In the genomic region with DNA sequence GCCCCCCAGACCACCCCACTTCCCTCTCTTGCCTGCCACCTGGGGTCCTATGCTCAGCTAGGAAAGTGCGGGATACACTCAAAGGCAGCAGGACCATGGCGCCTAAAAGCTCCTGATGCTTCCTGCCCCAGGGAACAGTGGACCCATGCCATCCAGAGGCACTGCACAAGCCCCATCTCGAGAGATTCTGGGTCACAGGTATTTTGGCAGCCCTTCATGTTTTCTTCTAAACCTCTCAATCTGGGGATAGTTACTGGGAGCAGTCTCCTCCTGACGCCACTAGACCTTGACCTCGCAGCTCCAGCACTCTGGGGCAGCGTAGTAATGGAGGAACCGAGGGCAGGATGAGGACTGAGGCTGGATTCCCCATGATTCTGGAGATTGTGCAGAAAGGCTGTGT, we compare ENCODE assay signal across 2 cellular contexts.
TF ChIP-seq lines count a peak whose summit lies in the region.

No MANE protein-coding gene starts in this region.

TF ChIP-seq in IMR-90, 13 proteins besides CTCF, POLR2A, EP300 and RAD21:
- TF ChIP-seq MAFK (IDR thresholded peaks at IDR 0.05; ENCODE audit: low read depth, low read length), result no peak
- TF ChIP-seq CHD1 (IDR thresholded peaks at IDR 0.05; ENCODE audit: low read depth, low read length), result no peak
- TF ChIP-seq MXI1 (IDR thresholded peaks at IDR 0.05; ENCODE audit: borderline replicate concordance, low read depth, low read length), result no peak
- no peak for TF ChIP-seq MAZ (IDR thresholded peaks at IDR 0.05; ENCODE audit: borderline replicate concordance, low read depth, low read length)
- no peak for TF ChIP-seq BHLHE40 (IDR thresholded peaks at IDR 0.05; ENCODE audit: low read depth, low read length)
- TF ChIP-seq ELK1 (IDR thresholded peaks at IDR 0.05; ENCODE audit: borderline replicate concordance, low read depth, low read length), result no peak
- TF ChIP-seq SMC3 (IDR thresholded peaks at IDR 0.05; ENCODE audit: low read depth, low read length), result no peak
- TF ChIP-seq, protein P1, sequence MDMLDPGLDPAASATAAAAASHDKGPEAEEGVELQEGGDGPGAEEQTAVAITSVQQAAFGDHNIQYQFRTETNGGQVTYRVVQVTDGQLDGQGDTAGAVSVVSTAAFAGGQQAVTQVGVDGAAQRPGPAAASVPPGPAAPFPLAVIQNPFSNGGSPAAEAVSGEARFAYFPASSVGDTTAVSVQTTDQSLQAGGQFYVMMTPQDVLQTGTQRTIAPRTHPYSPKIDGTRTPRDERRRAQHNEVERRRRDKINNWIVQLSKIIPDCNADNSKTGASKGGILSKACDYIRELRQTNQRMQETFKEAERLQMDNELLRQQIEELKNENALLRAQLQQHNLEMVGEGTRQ (IDR thresholded peaks at IDR 0.05; ENCODE audit: low read depth, low read length), result no peak
- no peak for TF ChIP-seq FOS (IDR thresholded peaks at IDR 0.05; ENCODE audit: low read depth, low read length)
- no peak for TF ChIP-seq NFE2L2 (IDR thresholded peaks at IDR 0.05; ENCODE audit: low read depth, low read length)
- TF ChIP-seq RCOR1 (IDR thresholded peaks at IDR 0.05; ENCODE audit: insufficient replicate concordance, low read length), result no peak
- TF ChIP-seq RFX5 (IDR thresholded peaks at IDR 0.05; ENCODE audit: low read depth, low read length), result no peak
- TF ChIP-seq CEBPB (IDR thresholded peaks at IDR 0.05; ENCODE audit: low read depth, low read length), result no peak
TF ChIP-seq in IMR-90: peak in this region for 0.

TF ChIP-seq in H1, 55 proteins besides CTCF, POLR2A, EP300 and RAD21:
- TF ChIP-seq, protein P2, sequence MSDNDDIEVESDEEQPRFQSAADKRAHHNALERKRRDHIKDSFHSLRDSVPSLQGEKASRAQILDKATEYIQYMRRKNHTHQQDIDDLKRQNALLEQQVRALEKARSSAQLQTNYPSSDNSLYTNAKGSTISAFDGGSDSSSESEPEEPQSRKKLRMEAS (IDR thresholded peaks at IDR 0.05), result no peak
- TF ChIP-seq SRF (IDR thresholded peaks at IDR 0.05; ENCODE audit: low read depth, low read length), result no peak
- TF ChIP-seq TAF7 (optimal IDR thresholded peaks at IDR 0.05; ENCODE audit: borderline replicate concordance, low read depth, low read length), result no peak
- TF ChIP-seq ZNF274 (IDR thresholded peaks at IDR 0.05; ENCODE audit: borderline replicate concordance, extremely low read depth, low read length), result no peak
- no peak for TF ChIP-seq FOSL1 (IDR thresholded peaks at IDR 0.05; ENCODE audit: insufficient read depth, low read depth, low read length)
